Comparison of ENCODE assay signal across 8 cellular contexts in the genomic region with DNA sequence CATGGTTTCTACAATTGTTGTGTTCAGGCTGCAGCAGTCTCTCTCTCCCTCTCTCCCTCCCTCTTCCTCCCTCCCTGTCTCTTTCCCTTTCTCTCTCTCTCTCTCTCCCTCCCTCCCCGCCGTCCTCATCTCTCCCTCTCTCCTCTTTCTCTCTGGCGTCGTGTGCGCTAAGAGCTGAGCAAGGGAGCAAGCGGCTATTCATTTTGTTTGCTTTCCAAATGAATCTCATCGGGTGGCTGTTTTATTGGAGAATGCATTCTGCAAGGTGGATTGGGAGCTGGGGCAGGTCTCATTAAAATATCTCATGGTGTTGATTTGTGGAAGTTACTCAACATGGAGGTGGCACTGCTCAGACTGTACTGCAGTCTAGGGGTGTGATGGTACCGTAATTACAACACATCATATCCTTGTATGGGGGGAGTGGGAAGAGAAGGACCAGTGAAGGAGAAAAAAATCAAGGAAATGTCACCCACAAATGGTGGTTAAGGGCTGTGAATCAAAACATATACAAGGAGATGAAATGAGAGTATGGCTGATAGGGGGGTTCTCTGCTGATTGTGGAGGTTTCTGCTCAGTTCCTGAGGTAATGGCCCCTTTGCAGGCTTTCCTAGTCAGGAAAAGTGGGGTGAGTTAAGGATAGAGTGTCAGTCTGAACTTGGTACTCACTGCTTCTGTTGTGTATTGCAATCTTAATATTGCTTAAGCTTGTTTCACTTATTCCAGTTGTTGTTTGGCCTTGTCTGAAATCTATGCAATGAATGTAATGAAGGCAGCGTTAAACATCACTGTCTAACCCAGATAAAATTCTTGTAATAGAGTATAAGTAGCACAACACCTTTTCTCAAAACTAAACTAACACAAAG. TPM values are rescaled to one million over a fixed set of nuclear protein-coding genes. Genes with fewer than 3 reads are reported as not detected.
DNase-seq lines count a peak whose midpoint lies in the region; TF ChIP-seq lines count a peak whose summit lies in the region.

No MANE protein-coding gene starts in this region.

- peak overlapping the region; percentile 65 to 97 (median 86) for H3K9ac ChIP-seq in subcutaneous abdominal adipose tissue (ENCODE audit: low read length in 5 of 5)

- H3K9me3 ChIP-seq in subcutaneous abdominal adipose tissue (ENCODE audit: control insufficient read depth in 5 of 5, low read length in 5 of 5): no peaks in the 10 kb centered on the region

- H3K27me3 ChIP-seq in kidney epithelial cell (ENCODE audit: control insufficient read depth, insufficient read depth, low read length): no peaks in the 10 kb centered on the region
- no peaks in the 10 kb centered on the region for H3K27me3 ChIP-seq in subcutaneous abdominal adipose tissue (ENCODE audit: control insufficient read depth in 5 of 5, insufficient read depth in 4 of 5, low read length in 5 of 5)

- DNase-seq in Caki2 (ENCODE audit: low read depth) (peak; percentile 43), NCI-H1092 treated with DMSO at 0.1 percent for 48 hours (lab: John Stamatoyannopoulos, UW) (peak; percentile 45), astrocyte of the spinal cord (ENCODE audit: low read depth, low spot score) (no peak), kidney epithelial cell (ENCODE audit: low read depth) (no peak), cerebellar nuclear complex (lab: John Stamatoyannopoulos, UW) (no peak), foreskin melanocyte (no peak)
- DNase-seq in stimulated activated CD4-positive, alpha-beta T cell treated with anti-CD3 and anti-CD28 coated beads, Interleukin-2, amount 100 ng/mL, for 24 hours: no peak

- TF ChIP-seq CTCF in astrocyte of the spinal cord (IDR thresholded peaks at IDR 0.05; ENCODE audit: low read depth, low read length) (no peak), kidney epithelial cell (IDR thresholded peaks at IDR 0.05; ENCODE audit: insufficient read depth, low read length, poor library complexity, severe bottlenecking) (no peak)

- in situ Hi-C loops in Caki2 (cut with HindIII; ENCODE audit: low pct_unique_long_range_greater_than_20kb, low sequenced_read_pairs): no loop called here
- in situ Hi-C loops in astrocyte of the spinal cord (cut with HindIII; ENCODE audit: low sequenced_read_pairs): no loop called here

- peak overlapping the region; percentile 63 for H3K27ac ChIP-seq in subcutaneous abdominal adipose tissue (ENCODE audit: low read depth, low read length)

- H3K4me3 ChIP-seq in astrocyte of the spinal cord (ENCODE audit: low read depth, low read length) (peak overlapping the region; percentile 88), kidney epithelial cell (ENCODE audit: low read depth, low read length) (peak overlapping the region; percentile 89), subcutaneous abdominal adipose tissue (ENCODE audit: low read depth in 1 of 5, low read length in 5 of 5) (peak overlapping the region; percentile 88 to 98 (median 96))

- H3K36me3 ChIP-seq in kidney epithelial cell (ENCODE audit: control insufficient read depth, insufficient read depth, low read length): peaks cover 1% of the 10 kb centered on the region
- H3K36me3 ChIP-seq in subcutaneous abdominal adipose tissue (ENCODE audit: control insufficient read depth in 5 of 5, insufficient read depth in 5 of 5, low read length in 5 of 5): peaks cover 2 to 34% (median 21%) of the 10 kb centered on the region in 5 donors

- H3K4me1 ChIP-seq in subcutaneous abdominal adipose tissue (ENCODE audit: control insufficient read depth in 5 of 5, insufficient read depth in 5 of 5, low read length in 5 of 5): peaks cover 0 to 39% (median 33%) of the 10 kb centered on the region in 5 donors

RNA-seq across cellular contexts. Expression of a gene that starts 2.7 kb away (rescaled TPM):
- 32.3 and 42.7 TPM in 2 replicates for total RNA-seq in Caki2 (2014; rRNA removed; shearing (Covaris generic); ENCODE audit: low replicate concordance)
- 40.6 and 47.4 TPM in 2 replicates for total RNA-seq in kidney epithelial cell

RNA-seq across cellular contexts. Expression of a gene that starts 15.8 kb away (rescaled TPM):
- total RNA-seq in Caki2 (2014; rRNA removed; shearing (Covaris generic); ENCODE audit: low replicate concordance): 27.5 and 37.9 TPM in 2 replicates
- 38.6 and 42.9 TPM in 2 replicates for total RNA-seq in kidney epithelial cell

RNA-seq across cellular contexts. Expression of a gene that starts 24.1 kb away (rescaled TPM):
- 1.1 and 1.6 TPM in 2 replicates for total RNA-seq in Caki2 (2014; rRNA removed; shearing (Covaris generic); ENCODE audit: low replicate concordance)
- total RNA-seq in kidney epithelial cell: 3.6 and 3.7 TPM in 2 replicates

RNA-seq across cellular contexts. Expression of a gene that starts 52.8 kb away (rescaled TPM):
- 1.7 and 5.9 TPM in 2 replicates for total RNA-seq in Caki2 (2014; rRNA removed; shearing (Covaris generic); ENCODE audit: low replicate concordance)
- total RNA-seq in kidney epithelial cell: 2.3 and 3.4 TPM in 2 replicates

Comparison
In these comparisons a context has a peak if more than half of its experiments do, and no peak if none do; other contexts are left out.
1. DNase-seq: peak in Caki2 (single experiment) and NCI-H1092 treated with DMSO at 0.1 percent for 48 hours (single experiment); none in astrocyte of the spinal cord (single experiment), kidney epithelial cell (single experiment), cerebellar nuclear complex (0 of 2), foreskin melanocyte (single experiment) and stimulated activated CD4-positive, alpha-beta T cell treated with anti-CD3 and anti-CD28 coated beads, Interleukin-2, amount 100 ng/mL, for 24 hours (0 of 2).
2. Peak in every context shown above with its lines, with median percentiles within 50 percentile points of each other: H3K4me3 ChIP-seq.